Comparison of ENCODE assay signal across 8 cellular contexts in genomic region chr21:46323227-46323709, GRCh38. TPM values are rescaled to one million over a fixed set of nuclear protein-coding genes. Genes with fewer than 3 reads are reported as not detected.
A peak's percentile ranks its signal among the peaks of the same experiment; 100 is the strongest.
DNase-seq lines count a peak whose midpoint lies in the region; ATAC-seq and TF ChIP-seq lines count a peak whose summit lies in the region.

No MANE protein-coding gene starts in this region.

- CTCF ChIA-PET in CD8-positive, alpha-beta memory T cell (lab: Charles Lee): no interaction called here
- CTCF ChIA-PET in PC-3 (lab: Charles Lee): interaction anchor here (0.7 kb wide), 1 partner anchor 180 kb away, joined by 3 read pairs; no protein-coding TSS in a partner anchor

- H3K27me3 Mint-ChIP-seq in CD8-positive, alpha-beta memory T cell: no peaks in the 10 kb centered on the region
- H3K27me3 Mint-ChIP-seq in endothelial cell (ENCODE audit: unreplicated experiment): peaks cover 5% of the 10 kb centered on the region

- no peak overlapping the region for H2BK15ac ChIP-seq in neuronal stem cell (ENCODE audit: low read length)

- H3K18ac ChIP-seq in neuronal stem cell (ENCODE audit: low read length): peak overlapping the region; percentile 98

- peaks cover 27 to 41% (median 41%) of the 10 kb centered on the region in 3 donors for H3K4me1 Mint-ChIP-seq in CD8-positive, alpha-beta memory T cell
- peaks cover 31% of the 10 kb centered on the region for H3K4me1 Mint-ChIP-seq in endothelial cell (ENCODE audit: unreplicated experiment)

- no peak overlapping the region for H3K14ac ChIP-seq in neuronal stem cell (ENCODE audit: low read length)

- H3K23ac ChIP-seq in neuronal stem cell (ENCODE audit: low read depth, low read length, poor library complexity): peak overlapping the region; percentile 98

- intact Hi-C loops in PC-3 (cut with micrococcal nuclease): loop anchor here (1.0 to 10.0 kb wide), 4 partner anchors 37 to 181 kb away; partner anchors contain the start of genes LSS and YBEY

- H3K9ac ChIP-seq in PC-3 (ENCODE audit: low read length): peak overlapping the region; percentile 93
- peak overlapping the region; percentile 96 for H3K9ac ChIP-seq in neuronal stem cell (ENCODE audit: low read depth, low read length, poor library complexity)

- POLR2A ChIA-PET in CD8-positive, alpha-beta memory T cell (lab: Charles Lee): interaction anchor here (0.6 to 1.0 kb wide), 2 partner anchors 29 to 108 kb away, joined by 3 read pairs; no protein-coding TSS in a partner anchor
- POLR2A ChIA-PET in PC-3 (lab: Charles Lee; ENCODE audit: unreplicated experiment): interaction anchor here (0.5 to 0.7 kb wide), 3 partner anchors 58 to 179 kb away, joined by 4 to 10 read pairs (median 4); no protein-coding TSS in a partner anchor

- H4K8ac ChIP-seq in neuronal stem cell (ENCODE audit: low read depth, low read length): no peak overlapping the region

- H3K4ac ChIP-seq in neuronal stem cell (ENCODE audit: low read length): peak overlapping the region; percentile 91

- H3K79me1 ChIP-seq in neuronal stem cell (ENCODE audit: low read depth, low read length): peaks cover 15% of the 10 kb centered on the region

- H3K36me3 ChIP-seq in CD8-positive, alpha-beta memory T cell (ENCODE audit: insufficient read depth, low read length): peaks cover 8% of the 10 kb centered on the region
- peaks cover 12% of the 10 kb centered on the region for H3K36me3 ChIP-seq in PC-3 (ENCODE audit: low read depth, low read length)
- H3K36me3 ChIP-seq in neuronal stem cell (replicated peaks in 1 of 2; ENCODE audit: control insufficient read depth in 2 of 2, insufficient read depth in 2 of 2, low read length in 2 of 2): peaks cover 17 to 65% of the 10 kb centered on the region in 2 donors

- peaks cover 71% of the 10 kb centered on the region for H3K79me2 ChIP-seq in PC-3 (ENCODE audit: low read length)

- TSS peak; percentile 59 for BruUV-seq in PC-3 (replicated peaks; lab: Mats Ljungman, UMichigan)

- peaks cover 26% of the 10 kb centered on the region for H3K4me1 ChIP-seq in CD8-positive, alpha-beta memory T cell (ENCODE audit: insufficient read depth, low read length)
- H3K4me1 ChIP-seq in PC-3 (ENCODE audit: insufficient read depth, low read length) (peaks cover 28% of the 10 kb centered on the region), neuronal stem cell (ENCODE audit: control insufficient read depth in 2 of 2, insufficient read depth in 1 of 2, low read depth in 1 of 2, low read length in 2 of 2) (peaks cover 20 to 22% of the 10 kb centered on the region in 2 donors)

- H3K4me2 ChIP-seq in PC-3 (ENCODE audit: low read length) (peak overlapping the region; percentile 93), neuronal stem cell (ENCODE audit: insufficient read depth, low read length, poor library complexity, severe bottlenecking) (peak overlapping the region; percentile 88)

- peaks cover 0 to 20% (median 5%) of the 10 kb centered on the region in 3 donors for H3K36me3 Mint-ChIP-seq in CD8-positive, alpha-beta memory T cell
- H3K36me3 Mint-ChIP-seq in endothelial cell (ENCODE audit: low read depth, unreplicated experiment): peaks cover 10% of the 10 kb centered on the region

- H3K9me3 Mint-ChIP-seq in CD8-positive, alpha-beta memory T cell: peaks cover 0 to 2% (median 0%) of the 10 kb centered on the region in 5 donors
- H3K9me3 Mint-ChIP-seq in endothelial cell (ENCODE audit: unreplicated experiment): no peaks in the 10 kb centered on the region

- H4K91ac ChIP-seq in neuronal stem cell (ENCODE audit: low read depth, low read length, poor library complexity): no peak overlapping the region

- no CpG with 5 or more reads among the region's 34 CpGs for WGBS in neuronal stem cell (ENCODE audit: extremely low coverage in 2 of 2, insufficient read length in 2 of 2, insufficient replicate concordance in 1 of 2), 2 donors

- peak overlapping the region; percentile 54; the same call in 1 of the 2 replicates for H2AFZ ChIP-seq in PC-3 (ENCODE audit: low read length)
- H2AFZ ChIP-seq in neuronal stem cell (ENCODE audit: low read length): peak overlapping the region; percentile 85

- peak overlapping the region; percentile 21 for H2BK5ac ChIP-seq in neuronal stem cell (ENCODE audit: low read length)

- peak overlapping the region; percentile 93 for H3K27ac ChIP-seq in CD8-positive, alpha-beta memory T cell (ENCODE audit: low read depth, low read length)
- H3K27ac ChIP-seq in PC-3 (ENCODE audit: low read length): peak overlapping the region; percentile 60
- peak overlapping the region; percentile 88 for H3K27ac ChIP-seq in neuronal stem cell (replicated peaks; ENCODE audit: low read length)

- H3F3A ChIP-seq in PC-3 (ENCODE audit: low read length, unreplicated experiment): no peaks in the 10 kb centered on the region

- H2AK5ac ChIP-seq in neuronal stem cell (ENCODE audit: low read depth, low read length): peak overlapping the region; percentile 98

- peak overlapping the region in 7 of 8 donors; percentile 47 to 96 (median 79) for H3K27ac Mint-ChIP-seq in CD8-positive, alpha-beta memory T cell
- peak overlapping the region; percentile 52 for H3K27ac Mint-ChIP-seq in endothelial cell (ENCODE audit: unreplicated experiment)

- no peaks in the 10 kb centered on the region for H3K9me2 ChIP-seq in PC-3 (replicated peaks; ENCODE audit: low read length)

- peak overlapping the region; percentile 95 for H3K4me3 ChIP-seq in CD8-positive, alpha-beta memory T cell (ENCODE audit: low read length)
- peak overlapping the region; percentile 81 for H3K4me3 ChIP-seq in PC-3 (ENCODE audit: low read length)
- H3K4me3 ChIP-seq in neuronal stem cell (ENCODE audit: low read length in 2 of 2): peak overlapping the region; percentile 97 to 99

- no peaks in the 10 kb centered on the region for H3K27me3 ChIP-seq in CD8-positive, alpha-beta memory T cell (ENCODE audit: insufficient read depth, low read length, poor library complexity, severe bottlenecking)
- no peaks in the 10 kb centered on the region for H3K27me3 ChIP-seq in PC-3 (ENCODE audit: low read length)
- H3K27me3 ChIP-seq in neuronal stem cell (ENCODE audit: control insufficient read depth in 3 of 3, insufficient read depth in 3 of 3, low read depth in 1 of 3, low read length in 3 of 3): no peaks in the 10 kb centered on the region

- peak overlapping the region; percentile 88 for H2BK120ac ChIP-seq in neuronal stem cell (ENCODE audit: low read depth, low read length)

- TF ChIP-seq CTCF in PC-3 (conservative IDR thresholded peaks at IDR 0.05; ENCODE audit: low read depth, low read length): no peak
- TF ChIP-seq CTCF in endothelial cell (IDR thresholded peaks at IDR 0.05; ENCODE audit: unreplicated experiment): no peak

- H2BK12ac ChIP-seq in neuronal stem cell (ENCODE audit: low read length): no peak overlapping the region

- peaks cover 26% of the 10 kb centered on the region for H4K20me1 ChIP-seq in PC-3 (ENCODE audit: low read length)

- ATAC-seq in GM21515 (IDR thresholded peaks at IDR 0.05; ENCODE audit: unreplicated experiment) (peak; percentile 8), PC-3 (no peak)

- DNase-seq in CD8-positive, alpha-beta memory T cell: no peak
- DNase-seq in PC-3 (no peak), endothelial cell (ENCODE audit: low spot score) (peak; percentile 32), neuronal stem cell (ENCODE audit: low spot score) (no peak), COR-L47 (lab: John Stamatoyannopoulos, UW) (no peak), NCI-H1694 treated with DMSO at 0.1 percent for 48 hours (lab: John Stamatoyannopoulos, UW) (no peak), NCI-H2029 (lab: John Stamatoyannopoulos, UW) (no peak)

- peak overlapping the region; percentile 90 to 99 (median 96) for H3K4me3 Mint-ChIP-seq in CD8-positive, alpha-beta memory T cell
- H3K4me3 Mint-ChIP-seq in endothelial cell (ENCODE audit: unreplicated experiment): peak overlapping the region; percentile 95

- no peaks in the 10 kb centered on the region for H3K9me3 ChIP-seq in CD8-positive, alpha-beta memory T cell (ENCODE audit: low read length)
- H3K9me3 ChIP-seq in PC-3 (ENCODE audit: low read length) (no peaks in the 10 kb centered on the region), neuronal stem cell (replicated peaks in 1 of 2; ENCODE audit: control insufficient read depth in 2 of 2, insufficient read depth in 1 of 2, low read depth in 1 of 2, low read length in 2 of 2) (no peaks in the 10 kb centered on the region)

RNA-seq across cellular contexts. Expression of gene C21orf58, which starts 0.4 kb away (rescaled TPM):
- 10 to 100 TPM; 13.4 to 14.5 TPM for total RNA-seq in CD8-positive, alpha-beta memory T cell
- polyA plus RNA-seq in CD8-positive, alpha-beta memory T cell: 0.62 TPM
- total RNA-seq in PC-3 (2014; rRNA removed) (14.6 and 15.3 TPM in 2 replicates), endothelial cell (ENCODE audit: unreplicated experiment) (5.9 TPM)
- polyA plus RNA-seq in neuronal stem cell (2013, experiment 1 of 2): 29.5 TPM
- polyA plus RNA-seq in neuronal stem cell (2013, experiment 2 of 2): 29.2 TPM

RNA-seq across cellular contexts. Expression of gene PCNT, which starts 0.7 kb away (rescaled TPM):
- 10 to 100 TPM; 54.8 to 60.1 TPM for total RNA-seq in CD8-positive, alpha-beta memory T cell
- polyA plus RNA-seq in CD8-positive, alpha-beta memory T cell: 27.1 TPM
- total RNA-seq in PC-3 (2014; rRNA removed) (51.4 and 93.0 TPM in 2 replicates), endothelial cell (ENCODE audit: unreplicated experiment) (36.0 TPM)
- polyA plus RNA-seq in neuronal stem cell (2013, experiment 1 of 2): 11.1 TPM
- 10.6 TPM for polyA plus RNA-seq in neuronal stem cell (2013, experiment 2 of 2)

RNA-seq across cellular contexts. Expression of gene YBEY, which starts 37.1 kb away (rescaled TPM):
- total RNA-seq in CD8-positive, alpha-beta memory T cell: 10 to 100 TPM; 16.7 to 18.6 TPM
- polyA plus RNA-seq in CD8-positive, alpha-beta memory T cell: 21.0 TPM
- total RNA-seq in PC-3 (2014; rRNA removed): 38.2 and 39.0 TPM in 2 replicates
- total RNA-seq in endothelial cell (ENCODE audit: unreplicated experiment): 7.0 TPM
- polyA plus RNA-seq in neuronal stem cell (2013, experiment 1 of 2): 36.3 TPM
- polyA plus RNA-seq in neuronal stem cell (2013, experiment 2 of 2): 33.5 TPM

RNA-seq across cellular contexts. Expression of gene MCM3AP, which starts 37.9 kb away (rescaled TPM):
- total RNA-seq in CD8-positive, alpha-beta memory T cell: 100 to 1,000 TPM; 131 to 133 TPM
- polyA plus RNA-seq in CD8-positive, alpha-beta memory T cell: 56.7 TPM
- total RNA-seq in PC-3 (2014; rRNA removed) (105 and 140 TPM in 2 replicates), endothelial cell (ENCODE audit: unreplicated experiment) (92.1 TPM)
- polyA plus RNA-seq in neuronal stem cell (2013, experiment 1 of 2): 40.7 TPM
- 38.0 TPM for polyA plus RNA-seq in neuronal stem cell (2013, experiment 2 of 2)
